1 cellular context compared by ENCODE assay signal in genomic region chrX:24019448-24019847, GRCh38.
TF ChIP-seq lines count a peak whose summit lies in the region.

No MANE protein-coding gene starts in this region.

TF ChIP-seq in GM23338, 12 proteins besides CTCF, POLR2A, EP300 and RAD21 (continued from another document):
- TF ChIP-seq, protein P1, sequence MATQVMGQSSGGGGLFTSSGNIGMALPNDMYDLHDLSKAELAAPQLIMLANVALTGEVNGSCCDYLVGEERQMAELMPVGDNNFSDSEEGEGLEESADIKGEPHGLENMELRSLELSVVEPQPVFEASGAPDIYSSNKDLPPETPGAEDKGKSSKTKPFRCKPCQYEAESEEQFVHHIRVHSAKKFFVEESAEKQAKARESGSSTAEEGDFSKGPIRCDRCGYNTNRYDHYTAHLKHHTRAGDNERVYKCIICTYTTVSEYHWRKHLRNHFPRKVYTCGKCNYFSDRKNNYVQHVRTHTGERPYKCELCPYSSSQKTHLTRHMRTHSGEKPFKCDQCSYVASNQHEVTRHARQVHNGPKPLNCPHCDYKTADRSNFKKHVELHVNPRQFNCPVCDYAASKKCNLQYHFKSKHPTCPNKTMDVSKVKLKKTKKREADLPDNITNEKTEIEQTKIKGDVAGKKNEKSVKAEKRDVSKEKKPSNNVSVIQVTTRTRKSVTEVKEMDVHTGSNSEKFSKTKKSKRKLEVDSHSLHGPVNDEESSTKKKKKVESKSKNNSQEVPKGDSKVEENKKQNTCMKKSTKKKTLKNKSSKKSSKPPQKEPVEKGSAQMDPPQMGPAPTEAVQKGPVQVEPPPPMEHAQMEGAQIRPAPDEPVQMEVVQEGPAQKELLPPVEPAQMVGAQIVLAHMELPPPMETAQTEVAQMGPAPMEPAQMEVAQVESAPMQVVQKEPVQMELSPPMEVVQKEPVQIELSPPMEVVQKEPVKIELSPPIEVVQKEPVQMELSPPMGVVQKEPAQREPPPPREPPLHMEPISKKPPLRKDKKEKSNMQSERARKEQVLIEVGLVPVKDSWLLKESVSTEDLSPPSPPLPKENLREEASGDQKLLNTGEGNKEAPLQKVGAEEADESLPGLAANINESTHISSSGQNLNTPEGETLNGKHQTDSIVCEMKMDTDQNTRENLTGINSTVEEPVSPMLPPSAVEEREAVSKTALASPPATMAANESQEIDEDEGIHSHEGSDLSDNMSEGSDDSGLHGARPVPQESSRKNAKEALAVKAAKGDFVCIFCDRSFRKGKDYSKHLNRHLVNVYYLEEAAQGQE (IDR thresholded peaks at IDR 0.05; ENCODE audit: unreplicated experiment), result no peak
- TF ChIP-seq, protein P2, sequence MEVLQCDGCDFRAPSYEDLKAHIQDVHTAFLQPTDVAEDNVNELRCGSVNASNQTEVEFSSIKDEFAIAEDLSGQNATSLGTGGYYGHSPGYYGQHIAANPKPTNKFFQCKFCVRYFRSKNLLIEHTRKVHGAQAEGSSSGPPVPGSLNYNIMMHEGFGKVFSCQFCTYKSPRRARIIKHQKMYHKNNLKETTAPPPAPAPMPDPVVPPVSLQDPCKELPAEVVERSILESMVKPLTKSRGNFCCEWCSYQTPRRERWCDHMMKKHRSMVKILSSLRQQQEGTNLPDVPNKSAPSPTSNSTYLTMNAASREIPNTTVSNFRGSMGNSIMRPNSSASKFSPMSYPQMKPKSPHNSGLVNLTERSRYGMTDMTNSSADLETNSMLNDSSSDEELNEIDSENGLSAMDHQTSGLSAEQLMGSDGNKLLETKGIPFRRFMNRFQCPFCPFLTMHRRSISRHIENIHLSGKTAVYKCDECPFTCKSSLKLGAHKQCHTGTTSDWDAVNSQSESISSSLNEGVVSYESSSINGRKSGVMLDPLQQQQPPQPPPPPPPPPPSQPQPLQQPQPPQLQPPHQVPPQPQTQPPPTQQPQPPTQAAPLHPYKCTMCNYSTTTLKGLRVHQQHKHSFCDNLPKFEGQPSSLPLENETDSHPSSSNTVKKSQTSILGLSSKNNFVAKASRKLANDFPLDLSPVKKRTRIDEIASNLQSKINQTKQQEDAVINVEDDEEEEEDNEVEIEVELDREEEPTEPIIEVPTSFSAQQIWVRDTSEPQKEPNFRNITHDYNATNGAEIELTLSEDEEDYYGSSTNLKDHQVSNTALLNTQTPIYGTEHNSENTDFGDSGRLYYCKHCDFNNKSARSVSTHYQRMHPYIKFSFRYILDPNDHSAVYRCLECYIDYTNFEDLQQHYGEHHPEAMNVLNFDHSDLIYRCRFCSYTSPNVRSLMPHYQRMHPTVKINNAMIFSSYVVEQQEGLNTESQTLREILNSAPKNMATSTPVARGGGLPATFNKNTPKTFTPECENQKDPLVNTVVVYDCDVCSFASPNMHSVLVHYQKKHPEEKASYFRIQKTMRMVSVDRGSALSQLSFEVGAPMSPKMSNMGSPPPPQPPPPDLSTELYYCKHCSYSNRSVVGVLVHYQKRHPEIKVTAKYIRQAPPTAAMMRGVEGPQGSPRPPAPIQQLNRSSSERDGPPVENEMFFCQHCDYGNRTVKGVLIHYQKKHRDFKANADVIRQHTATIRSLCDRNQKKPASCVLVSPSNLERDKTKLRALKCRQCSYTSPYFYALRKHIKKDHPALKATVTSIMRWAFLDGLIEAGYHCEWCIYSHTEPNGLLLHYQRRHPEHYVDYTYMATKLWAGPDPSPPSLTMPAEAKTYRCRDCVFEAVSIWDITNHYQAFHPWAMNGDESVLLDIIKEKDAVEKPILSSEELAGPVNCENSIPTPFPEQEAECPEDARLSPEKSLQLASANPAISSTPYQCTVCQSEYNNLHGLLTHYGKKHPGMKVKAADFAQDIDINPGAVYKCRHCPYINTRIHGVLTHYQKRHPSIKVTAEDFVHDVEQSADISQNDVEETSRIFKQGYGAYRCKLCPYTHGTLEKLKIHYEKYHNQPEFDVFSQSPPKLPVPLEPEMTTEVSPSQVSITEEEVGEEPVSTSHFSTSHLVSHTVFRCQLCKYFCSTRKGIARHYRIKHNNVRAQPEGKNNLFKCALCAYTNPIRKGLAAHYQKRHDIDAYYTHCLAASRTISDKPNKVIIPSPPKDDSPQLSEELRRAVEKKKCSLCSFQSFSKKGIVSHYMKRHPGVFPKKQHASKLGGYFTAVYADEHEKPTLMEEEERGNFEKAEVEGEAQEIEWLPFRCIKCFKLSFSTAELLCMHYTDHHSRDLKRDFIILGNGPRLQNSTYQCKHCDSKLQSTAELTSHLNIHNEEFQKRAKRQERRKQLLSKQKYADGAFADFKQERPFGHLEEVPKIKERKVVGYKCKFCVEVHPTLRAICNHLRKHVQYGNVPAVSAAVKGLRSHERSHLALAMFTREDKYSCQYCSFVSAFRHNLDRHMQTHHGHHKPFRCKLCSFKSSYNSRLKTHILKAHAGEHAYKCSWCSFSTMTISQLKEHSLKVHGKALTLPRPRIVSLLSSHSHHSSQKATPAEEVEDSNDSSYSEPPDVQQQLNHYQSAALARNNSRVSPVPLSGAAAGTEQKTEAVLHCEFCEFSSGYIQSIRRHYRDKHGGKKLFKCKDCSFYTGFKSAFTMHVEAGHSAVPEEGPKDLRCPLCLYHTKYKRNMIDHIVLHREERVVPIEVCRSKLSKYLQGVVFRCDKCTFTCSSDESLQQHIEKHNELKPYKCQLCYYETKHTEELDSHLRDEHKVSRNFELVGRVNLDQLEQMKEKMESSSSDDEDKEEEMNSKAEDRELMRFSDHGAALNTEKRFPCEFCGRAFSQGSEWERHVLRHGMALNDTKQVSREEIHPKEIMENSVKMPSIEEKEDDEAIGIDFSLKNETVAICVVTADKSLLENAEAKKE (CRISPR knock-in tag; IDR thresholded peaks at IDR 0.05), result no peak
TF ChIP-seq in GM23338: peak in this region for 0.
